Comparison of ENCODE assay signal across 23 cellular contexts in the genomic region with DNA sequence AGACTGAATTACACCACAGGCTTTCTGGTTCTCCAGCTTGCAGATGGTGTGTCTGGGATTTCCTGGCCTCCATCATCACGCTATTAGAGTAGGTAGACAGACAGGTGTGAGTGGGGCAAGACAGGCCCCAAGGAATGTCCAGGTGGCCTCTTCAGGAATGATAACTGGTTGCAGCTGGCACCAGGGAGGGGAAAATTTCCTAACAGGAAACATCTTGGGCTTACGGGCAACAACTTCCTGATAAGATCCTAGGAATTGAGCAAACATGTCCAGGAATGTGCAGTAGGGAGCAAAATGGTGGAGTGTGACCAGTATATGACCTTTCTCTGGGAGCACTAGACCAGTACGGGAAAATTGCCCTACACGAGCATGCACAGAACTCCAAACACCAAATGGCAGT. TPM values are rescaled to one million over a fixed set of nuclear protein-coding genes. Genes with fewer than 3 reads are reported as not detected.
DNase-seq lines count a peak whose midpoint lies in the region; ATAC-seq and TF ChIP-seq lines count a peak whose summit lies in the region.
"Had no signal": no experiment of that assay in that cellular context is flagged by ENCODE, and none has a peak within 500 bp of the region (broad histone marks: within the 10 kb centered on the region; RNA-seq: fewer than 3 reads in every experiment).

No MANE protein-coding gene starts in this region.

- no peaks in the 10 kb centered on the region for H3K9me3 Mint-ChIP-seq in WTC11
- H3K9me3 Mint-ChIP-seq: CD14-positive monocyte had no signal

- ATAC-seq in WTC11 (no peak), mucosa of descending colon (peak; percentile 43), HG03280 (IDR thresholded peaks at IDR 0.05; ENCODE audit: unreplicated experiment) (no peak)
- ATAC-seq: activated CD8-positive, alpha-beta memory T cell treated with anti-CD3 and anti-CD28 coated beads, Interleukin-2, amount 10 ng/mL, durations not matched to agents 7 days and 5 days; right cardiac atrium had no signal

- no peaks in the 10 kb centered on the region for H3K27me3 Mint-ChIP-seq in WTC11 (ENCODE audit: low read depth)
- H3K27me3 Mint-ChIP-seq: activated CD8-positive, alpha-beta memory T cell treated with anti-CD3 and anti-CD28 coated beads, Interleukin-2, amount 10 ng/mL, durations not matched to agents 7 days and 5 days; activated naive CD8-positive, alpha-beta T cell had no signal

- 0 out of 2 replicates have a peak, but pooled peaks cover 3% of the 10 kb centered on the region for H3K4me1 Mint-ChIP-seq in WTC11

- no peaks in the 10 kb centered on the region for H3K9me3 ChIP-seq in mucosa of descending colon
- H3K9me3 ChIP-seq: gastroesophageal sphincter, uterus had no signal

- TF ChIP-seq CTCF in WTC11 (IDR thresholded peaks at IDR 0.05): no peak
- TF ChIP-seq CTCF in fibroblast of the aortic adventitia (IDR thresholded peaks at IDR 0.05; ENCODE audit: insufficient read depth, low read length): no peak
- TF ChIP-seq CTCF in mucosa of descending colon (IDR thresholded peaks at IDR 0.05): no peak

- H3K4me3 ChIP-seq in fibroblast of the aortic adventitia (ENCODE audit: low read depth, low read length) (no peak overlapping the region), mucosa of descending colon (no peak overlapping the region)
- H3K4me3 ChIP-seq: gastroesophageal sphincter, uterus had no signal

- H3K4me1 ChIP-seq in mucosa of descending colon (ENCODE audit: low read depth): no peaks in the 10 kb centered on the region
- H3K4me1 ChIP-seq: gastroesophageal sphincter, uterus had no signal

- intact Hi-C loops in mucosa of descending colon (cut with DNase I, micrococcal nuclease): no loop called here

- DNase-seq in EH (ENCODE audit: low read depth) (peak; percentile 19), WTC11 (ENCODE audit: low spot score) (no peak), fibroblast of the aortic adventitia (ENCODE audit: low read depth) (peak; percentile 29), mucosa of descending colon (no peak), NCI-H82 (lab: John Stamatoyannopoulos, UW) (no peak)
- no peak for DNase-seq in stimulated activated CD4-positive, alpha-beta T cell treated with anti-CD3 and anti-CD28 coated beads, Interleukin-2, amount 100 ng/mL, for 24 hours
- DNase-seq in activated T-cell treated with anti-CD3 and anti-CD28 coated beads, Interleukin-2, amount 50 U/mL, for 48 hours: no peak
- DNase-seq: activated CD4-positive, alpha-beta T cell treated with anti-CD3 and anti-CD28 coated beads for 48 hours; activated CD8-positive, alpha-beta memory T cell treated with anti-CD3 and anti-CD28 coated beads, Interleukin-2, amount 10 ng/mL, durations not matched to agents 7 days and 5 days; cortex of kidney; DMS 273 treated with DMSO at 0.1 percent for 48 hours; GDM1; NCI-H2171 treated with DMSO at 0.1 percent for 48 hours; NCI-H69; nucleus accumbens; right cardiac atrium; Right ventricle myocardium superior; substantia nigra; uterus had no signal

- peak overlapping the region; percentile 87 for H3K27ac Mint-ChIP-seq in WTC11
- H3K27ac Mint-ChIP-seq: activated CD8-positive, alpha-beta memory T cell treated with anti-CD3 and anti-CD28 coated beads, Interleukin-2, amount 10 ng/mL, durations not matched to agents 7 days and 5 days; activated naive CD8-positive, alpha-beta T cell had no signal

- CTCF ChIA-PET in WTC11 (lab: Charles Lee): no interaction called here

- POLR2A ChIA-PET in WTC11 (lab: Charles Lee): no interaction called here

- no peaks in the 10 kb centered on the region for H3K36me3 ChIP-seq in mucosa of descending colon (ENCODE audit: low read depth)
- H3K36me3 ChIP-seq: gastroesophageal sphincter, uterus had no signal

- H3K36me3 Mint-ChIP-seq in WTC11: peaks cover 33% of the 10 kb centered on the region

- no peak overlapping the region for H3K4me3 Mint-ChIP-seq in WTC11
- H3K4me3 Mint-ChIP-seq: activated CD8-positive, alpha-beta memory T cell treated with anti-CD3 and anti-CD28 coated beads, Interleukin-2, amount 10 ng/mL, durations not matched to agents 7 days and 5 days; activated naive CD8-positive, alpha-beta T cell; CD14-positive monocyte had no signal

TF ChIP-seq in WTC11, 78 proteins besides CTCF, POLR2A, EP300 and RAD21:
- TF ChIP-seq, protein P1, sequence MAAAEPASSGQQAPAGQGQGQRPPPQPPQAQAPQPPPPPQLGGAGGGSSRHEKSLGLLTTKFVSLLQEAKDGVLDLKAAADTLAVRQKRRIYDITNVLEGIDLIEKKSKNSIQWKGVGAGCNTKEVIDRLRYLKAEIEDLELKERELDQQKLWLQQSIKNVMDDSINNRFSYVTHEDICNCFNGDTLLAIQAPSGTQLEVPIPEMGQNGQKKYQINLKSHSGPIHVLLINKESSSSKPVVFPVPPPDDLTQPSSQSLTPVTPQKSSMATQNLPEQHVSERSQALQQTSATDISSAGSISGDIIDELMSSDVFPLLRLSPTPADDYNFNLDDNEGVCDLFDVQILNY (CRISPR knock-in tag; IDR thresholded peaks at IDR 0.05): no peak
- TF ChIP-seq, protein P2, sequence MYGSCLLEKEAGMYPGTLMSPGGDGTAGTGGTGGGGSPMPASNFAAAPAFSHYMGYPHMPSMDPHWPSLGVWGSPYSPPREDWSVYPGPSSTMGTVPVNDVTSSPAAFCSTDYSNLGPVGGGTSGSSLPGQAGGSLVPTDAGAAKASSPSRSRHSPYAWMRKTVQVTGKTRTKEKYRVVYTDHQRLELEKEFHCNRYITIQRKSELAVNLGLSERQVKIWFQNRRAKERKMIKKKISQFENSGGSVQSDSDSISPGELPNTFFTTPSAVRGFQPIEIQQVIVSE (CRISPR knock-in tag; IDR thresholded peaks at IDR 0.05; ENCODE audit: borderline replicate concordance): no peak
- TF ChIP-seq NR1H2 (CRISPR knock-in tag; IDR thresholded peaks at IDR 0.05) (no peak), ZNF121 (CRISPR knock-in tag; IDR thresholded peaks at IDR 0.05) (no peak), ATF1 (CRISPR knock-in tag; IDR thresholded peaks at IDR 0.05) (no peak), HMGA2 (CRISPR knock-in tag; IDR thresholded peaks at IDR 0.05) (no peak), ZNF138 (CRISPR knock-in tag; conservative IDR thresholded peaks at IDR 0.05) (no peak), NFATC4 (CRISPR knock-in tag; IDR thresholded peaks at IDR 0.05) (no peak), NFE2L1 (CRISPR knock-in tag; IDR thresholded peaks at IDR 0.05) (no peak), NR3C1 (CRISPR knock-in tag; conservative IDR thresholded peaks at IDR 0.05; ENCODE audit: low read depth) (no peak), ZNF396 (CRISPR knock-in tag; IDR thresholded peaks at IDR 0.05; ENCODE audit: borderline replicate concordance) (no peak), MYBL2 (CRISPR knock-in tag; IDR thresholded peaks at IDR 0.05) (no peak), ELF4 (CRISPR knock-in tag; IDR thresholded peaks at IDR 0.05; ENCODE audit: low read depth) (no peak), TP53 (CRISPR knock-in tag; IDR thresholded peaks at IDR 0.05) (no peak), FOXK1 (CRISPR knock-in tag; IDR thresholded peaks at IDR 0.05) (no peak), FOXP1 (CRISPR knock-in tag; IDR thresholded peaks at IDR 0.05; ENCODE audit: borderline replicate concordance) (no peak)
- TF ChIP-seq, protein P3, sequence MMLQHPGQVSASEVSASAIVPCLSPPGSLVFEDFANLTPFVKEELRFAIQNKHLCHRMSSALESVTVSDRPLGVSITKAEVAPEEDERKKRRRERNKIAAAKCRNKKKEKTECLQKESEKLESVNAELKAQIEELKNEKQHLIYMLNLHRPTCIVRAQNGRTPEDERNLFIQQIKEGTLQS (CRISPR knock-in tag; conservative IDR thresholded peaks at IDR 0.05): no peak
- TF ChIP-seq, protein P4, sequence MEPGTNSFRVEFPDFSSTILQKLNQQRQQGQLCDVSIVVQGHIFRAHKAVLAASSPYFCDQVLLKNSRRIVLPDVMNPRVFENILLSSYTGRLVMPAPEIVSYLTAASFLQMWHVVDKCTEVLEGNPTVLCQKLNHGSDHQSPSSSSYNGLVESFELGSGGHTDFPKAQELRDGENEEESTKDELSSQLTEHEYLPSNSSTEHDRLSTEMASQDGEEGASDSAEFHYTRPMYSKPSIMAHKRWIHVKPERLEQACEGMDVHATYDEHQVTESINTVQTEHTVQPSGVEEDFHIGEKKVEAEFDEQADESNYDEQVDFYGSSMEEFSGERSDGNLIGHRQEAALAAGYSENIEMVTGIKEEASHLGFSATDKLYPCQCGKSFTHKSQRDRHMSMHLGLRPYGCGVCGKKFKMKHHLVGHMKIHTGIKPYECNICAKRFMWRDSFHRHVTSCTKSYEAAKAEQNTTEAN (CRISPR knock-in tag; IDR thresholded peaks at IDR 0.05): no peak
- TF ChIP-seq, protein P5, sequence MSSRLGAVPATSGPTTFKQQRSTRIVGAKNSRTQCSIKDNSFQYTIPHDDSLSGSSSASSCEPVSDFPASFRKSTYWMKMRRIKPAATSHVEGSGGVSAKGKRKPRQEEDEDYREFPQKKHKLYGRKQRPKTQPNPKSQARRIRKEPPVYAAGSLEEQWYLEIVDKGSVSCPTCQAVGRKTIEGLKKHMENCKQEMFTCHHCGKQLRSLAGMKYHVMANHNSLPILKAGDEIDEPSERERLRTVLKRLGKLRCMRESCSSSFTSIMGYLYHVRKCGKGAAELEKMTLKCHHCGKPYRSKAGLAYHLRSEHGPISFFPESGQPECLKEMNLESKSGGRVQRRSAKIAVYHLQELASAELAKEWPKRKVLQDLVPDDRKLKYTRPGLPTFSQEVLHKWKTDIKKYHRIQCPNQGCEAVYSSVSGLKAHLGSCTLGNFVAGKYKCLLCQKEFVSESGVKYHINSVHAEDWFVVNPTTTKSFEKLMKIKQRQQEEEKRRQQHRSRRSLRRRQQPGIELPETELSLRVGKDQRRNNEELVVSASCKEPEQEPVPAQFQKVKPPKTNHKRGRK (CRISPR knock-in tag; IDR thresholded peaks at IDR 0.05; ENCODE audit: borderline replicate concordance): no peak
- TF ChIP-seq, protein P6, sequence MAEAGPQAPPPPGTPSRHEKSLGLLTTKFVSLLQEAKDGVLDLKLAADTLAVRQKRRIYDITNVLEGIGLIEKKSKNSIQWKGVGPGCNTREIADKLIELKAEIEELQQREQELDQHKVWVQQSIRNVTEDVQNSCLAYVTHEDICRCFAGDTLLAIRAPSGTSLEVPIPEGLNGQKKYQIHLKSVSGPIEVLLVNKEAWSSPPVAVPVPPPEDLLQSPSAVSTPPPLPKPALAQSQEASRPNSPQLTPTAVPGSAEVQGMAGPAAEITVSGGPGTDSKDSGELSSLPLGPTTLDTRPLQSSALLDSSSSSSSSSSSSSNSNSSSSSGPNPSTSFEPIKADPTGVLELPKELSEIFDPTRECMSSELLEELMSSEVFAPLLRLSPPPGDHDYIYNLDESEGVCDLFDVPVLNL (CRISPR knock-in tag; IDR thresholded peaks at IDR 0.05; ENCODE audit: borderline replicate concordance, low read depth): no peak
TF ChIP-seq in WTC11: peak in this region for 0.

RNA-seq across cellular contexts. Expression of a gene that starts 11.3 kb away (rescaled TPM):
- total RNA-seq in WTC11 (2021) (21.2 to 25.4 TPM (median 21.7 TPM) in 3 replicates), fibroblast of the aortic adventitia (ENCODE audit: low replicate concordance) (1.1 and 8.1 TPM in 2 replicates), mucosa of descending colon (1 to 10 TPM in 2 of 3 donors, under 1 TPM in 1; 0.98 to 2.5 (median 1.0) TPM)

Comparison
In these comparisons a context has a peak if more than half of its experiments do, and no peak if none do; other contexts are left out.
1. DNase-seq: peak in EH (single experiment) and fibroblast of the aortic adventitia (single experiment); none in WTC11 (single experiment), mucosa of descending colon (0 of 3), NCI-H82 (single experiment), stimulated activated CD4-positive, alpha-beta T cell treated with anti-CD3 and anti-CD28 coated beads, Interleukin-2, amount 100 ng/mL, for 24 hours (0 of 2) and activated T-cell treated with anti-CD3 and anti-CD28 coated beads, Interleukin-2, amount 50 U/mL, for 48 hours (0 of 2).